8 cellular contexts compared by ENCODE assay signal in the genomic region with DNA sequence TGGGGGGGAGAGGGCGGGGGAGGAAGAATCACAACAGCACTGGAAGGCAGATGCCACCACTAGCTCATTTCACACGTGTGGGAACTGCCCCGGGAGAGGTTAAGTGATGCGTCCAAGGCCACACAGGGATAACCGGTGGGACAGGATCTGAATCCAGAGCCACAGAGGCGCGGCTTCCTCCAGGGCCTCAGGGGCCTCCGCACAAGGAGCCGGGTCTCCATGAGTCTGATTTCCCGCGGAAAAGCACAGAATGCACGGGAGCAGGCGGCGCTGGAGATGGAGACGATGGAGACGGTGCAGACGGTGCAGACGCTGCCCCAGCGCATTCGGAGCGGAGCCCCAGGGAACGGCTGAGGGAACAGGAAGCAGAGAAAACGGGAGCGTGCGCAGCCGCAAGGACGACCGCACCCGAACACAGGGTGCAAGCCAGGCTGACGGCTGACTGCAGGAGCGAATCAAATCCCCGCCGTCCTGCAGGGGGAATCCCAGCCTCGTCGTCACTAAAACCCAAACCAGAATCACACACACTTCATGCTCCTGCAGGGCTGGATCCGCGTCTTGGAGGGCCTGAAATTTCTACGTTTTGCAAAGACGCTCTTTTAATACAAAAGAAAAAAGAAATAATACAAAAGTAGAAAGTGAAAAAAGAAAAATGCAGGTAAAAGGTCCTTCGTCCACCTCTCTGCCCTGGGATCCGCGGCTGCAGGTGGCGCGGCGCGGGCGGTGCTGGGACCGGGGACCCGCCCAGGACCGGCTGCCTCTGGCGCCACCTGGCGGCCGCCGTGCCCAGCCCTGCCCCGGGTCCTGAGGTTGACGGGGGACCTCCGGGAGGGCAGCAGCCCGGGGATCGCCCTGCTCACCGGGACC. TPM values are rescaled to one million over a fixed set of nuclear protein-coding genes. Genes with fewer than 3 reads are reported as not detected.
A peak's percentile ranks its signal among the peaks of the same experiment; 100 is the strongest.
DNase-seq lines count a peak whose midpoint lies in the region; ATAC-seq, FAIRE-seq and TF ChIP-seq lines count a peak whose summit lies in the region.

No MANE protein-coding gene starts in this region.

- H3K9me3 Mint-ChIP-seq in activated CD8-positive, alpha-beta T cell treated with anti-CD3 and anti-CD28 coated beads for 36 hours, result no peaks in the 10 kb centered on the region

- intact Hi-C loops in activated CD8-positive, alpha-beta T cell treated with anti-CD3 and anti-CD28 coated beads for 36 hours (cut with micrococcal nuclease), result loop anchor here (2.0 kb wide), 1 partner anchor 54 kb away; no protein-coding TSS in a partner anchor

- H3K4me1 Mint-ChIP-seq in activated CD8-positive, alpha-beta T cell treated with anti-CD3 and anti-CD28 coated beads for 36 hours (ENCODE audit: low read depth), result peaks cover 9% of the 10 kb centered on the region

- no peaks in the 10 kb centered on the region for H3K9me3 ChIP-seq in HEK293 (ENCODE audit: control insufficient read depth, insufficient read depth, low read depth, low read length)
- no peaks in the 10 kb centered on the region for H3K9me3 ChIP-seq in effector memory CD4-positive, alpha-beta T cell (ENCODE audit: control insufficient read depth, low read length)
- no peaks in the 10 kb centered on the region for H3K9me3 ChIP-seq in mononuclear cell (ENCODE audit: low read depth, low read length)

- no peak for FAIRE-seq in H54 (lab: Jason Lieb, UNC)

- CTCF ChIA-PET in HEK293 (lab: Yijun Ruan, JAX), result interaction anchor here (0.8 to 1.0 kb wide), 3 partner anchors 18 to 56 kb away, joined by 3 read pairs; no protein-coding TSS in a partner anchor
- CTCF ChIA-PET in activated CD8-positive, alpha-beta T cell treated with anti-CD3 and anti-CD28 coated beads for 36 hours (lab: Charles Lee), result interaction anchor here (0.6 to 4.9 kb wide), 5 partner anchors 7 to 423 kb away, joined by 3 to 29 read pairs (median 3); no protein-coding TSS in a partner anchor

- H3K36me3 ChIP-seq in HEK293 (ENCODE audit: control insufficient read depth in 2 of 2, insufficient read depth in 1 of 2, low read length in 2 of 2), result peaks cover 0 to 39% of the 10 kb centered on the region in 2 experiments; a peak in 2 of 3 replicates
- H3K36me3 ChIP-seq in effector memory CD4-positive, alpha-beta T cell (ENCODE audit: control insufficient read depth, insufficient read depth, low read length), result peaks cover 26% of the 10 kb centered on the region

- DNase-seq in GM12864 (ENCODE audit: low read depth), result no peak
- DNase-seq in NCI-H1105 (lab: John Stamatoyannopoulos, UW), result peak; percentile 47
- DNase-seq in activated CD8-positive, alpha-beta T cell treated with anti-CD3 and anti-CD28 coated beads for 36 hours, result peak; percentile 81
- peak; percentile 49 to 63 (median 50) for DNase-seq in effector memory CD4-positive, alpha-beta T cell
- peak; percentile 36 to 50 for DNase-seq in stimulated activated CD8-positive, alpha-beta memory T cell treated with anti-CD3 and anti-CD28 coated beads, Interleukin-4, amount 100 ng/mL, for 4 hours (ENCODE audit: low read depth in 2 of 2, low spot score in 1 of 2)
- DNase-seq in H54 (ENCODE audit: insufficient read length, low spot score), result no peak

- H3K27me3 ChIP-seq in effector memory CD4-positive, alpha-beta T cell (replicated peaks; ENCODE audit: control insufficient read depth, insufficient read depth, low read length, poor library complexity, severe bottlenecking), result no peaks in the 10 kb centered on the region
- H3K27me3 ChIP-seq in mononuclear cell (ENCODE audit: insufficient read depth, low read length), result no peaks in the 10 kb centered on the region

- no peak overlapping the region for H3K27ac Mint-ChIP-seq in activated CD8-positive, alpha-beta T cell treated with anti-CD3 and anti-CD28 coated beads for 36 hours

- H3K4me3 ChIP-seq in GM12864 (ENCODE audit: low read depth, low read length) (peak overlapping the region; percentile 49), HEK293 (ENCODE audit: low read depth, low read length) (peak overlapping the region; percentile 19), mononuclear cell (ENCODE audit: low read length) (peak overlapping the region; percentile 55)
- H3K4me3 ChIP-seq in effector memory CD4-positive, alpha-beta T cell (ENCODE audit: insufficient read depth, low read depth, low read length, poor library complexity, severe bottlenecking), result peak overlapping the region; percentile 60

- H3K27me3 Mint-ChIP-seq in activated CD8-positive, alpha-beta T cell treated with anti-CD3 and anti-CD28 coated beads for 36 hours, result no peaks in the 10 kb centered on the region

- H3K4me3 Mint-ChIP-seq in activated CD8-positive, alpha-beta T cell treated with anti-CD3 and anti-CD28 coated beads for 36 hours, result peak overlapping the region; percentile 74

- H3K4me1 ChIP-seq in HEK293 (ENCODE audit: control insufficient read depth, insufficient read depth, low read length) (0 out of 2 replicates have a peak, but pooled peaks cover 2% of the 10 kb centered on the region), mononuclear cell (ENCODE audit: insufficient read depth, low read length) (peaks cover 12% of the 10 kb centered on the region)
- peaks cover 2% of the 10 kb centered on the region for H3K4me1 ChIP-seq in effector memory CD4-positive, alpha-beta T cell (ENCODE audit: control insufficient read depth, insufficient read depth, low read length, poor library complexity, severe bottlenecking)

- no peak for TF ChIP-seq POLR2A in H54 (IDR thresholded peaks at IDR 0.05; ENCODE audit: low read depth, low read length)

- H3K27ac ChIP-seq in HEK293 (ENCODE audit: extremely low read depth, low read depth, low read length), result peak overlapping the region; percentile 58; the same call in 1 of the 2 replicates
- peak overlapping the region; percentile 4 for H3K27ac ChIP-seq in effector memory CD4-positive, alpha-beta T cell (ENCODE audit: insufficient read depth, low read length, poor library complexity, severe bottlenecking)

- TF ChIP-seq CTCF in GM12864 (IDR thresholded peaks at IDR 0.05; ENCODE audit: low read depth, low read length, missing control alignments), result peak; percentile 74
- TF ChIP-seq CTCF in HEK293 (tag by site-specific recombination; IDR thresholded peaks at IDR 0.05), result peak; percentile 75
- TF ChIP-seq CTCF in activated CD8-positive, alpha-beta T cell treated with anti-CD3 and anti-CD28 coated beads for 36 hours (IDR thresholded peaks at IDR 0.05), result peak; percentile 98

- ATAC-seq in activated CD8-positive, alpha-beta T cell treated with anti-CD3 and anti-CD28 coated beads for 36 hours, result peak; percentile 94

- POLR2A ChIA-PET in HEK293 (lab: Yijun Ruan, JAX), result no interaction called here
- POLR2A ChIA-PET in activated CD8-positive, alpha-beta T cell treated with anti-CD3 and anti-CD28 coated beads for 36 hours (lab: Charles Lee), result no interaction called here

- peaks cover 16% of the 10 kb centered on the region for H3K36me3 Mint-ChIP-seq in activated CD8-positive, alpha-beta T cell treated with anti-CD3 and anti-CD28 coated beads for 36 hours (ENCODE audit: low read depth)

TF ChIP-seq in HEK293, 187 proteins besides CTCF, POLR2A, EP300 and RAD21 (continues in another document):
- TF ChIP-seq, protein P1, sequence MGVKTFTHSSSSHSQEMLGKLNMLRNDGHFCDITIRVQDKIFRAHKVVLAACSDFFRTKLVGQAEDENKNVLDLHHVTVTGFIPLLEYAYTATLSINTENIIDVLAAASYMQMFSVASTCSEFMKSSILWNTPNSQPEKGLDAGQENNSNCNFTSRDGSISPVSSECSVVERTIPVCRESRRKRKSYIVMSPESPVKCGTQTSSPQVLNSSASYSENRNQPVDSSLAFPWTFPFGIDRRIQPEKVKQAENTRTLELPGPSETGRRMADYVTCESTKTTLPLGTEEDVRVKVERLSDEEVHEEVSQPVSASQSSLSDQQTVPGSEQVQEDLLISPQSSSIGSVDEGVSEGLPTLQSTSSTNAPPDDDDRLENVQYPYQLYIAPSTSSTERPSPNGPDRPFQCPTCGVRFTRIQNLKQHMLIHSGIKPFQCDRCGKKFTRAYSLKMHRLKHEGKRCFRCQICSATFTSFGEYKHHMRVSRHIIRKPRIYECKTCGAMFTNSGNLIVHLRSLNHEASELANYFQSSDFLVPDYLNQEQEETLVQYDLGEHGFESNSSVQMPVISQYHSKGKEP (tag by site-specific recombination; IDR thresholded peaks at IDR 0.05), result 0 out of 2 replicates have a peak, but pooled peaks have one; percentile 9
- no peak for TF ChIP-seq GFI1B (tag by site-specific recombination; IDR thresholded peaks at IDR 0.05)
- no peak for TF ChIP-seq ZNF549 (tag by site-specific recombination; IDR thresholded peaks at IDR 0.05)
- peak; percentile 79 for TF ChIP-seq ZNF335 (tag by site-specific recombination; conservative IDR thresholded peaks at IDR 0.05)
- peak; percentile 88 for TF ChIP-seq ZNF600 (tag by site-specific recombination; IDR thresholded peaks at IDR 0.05)
- TF ChIP-seq, protein P2, sequence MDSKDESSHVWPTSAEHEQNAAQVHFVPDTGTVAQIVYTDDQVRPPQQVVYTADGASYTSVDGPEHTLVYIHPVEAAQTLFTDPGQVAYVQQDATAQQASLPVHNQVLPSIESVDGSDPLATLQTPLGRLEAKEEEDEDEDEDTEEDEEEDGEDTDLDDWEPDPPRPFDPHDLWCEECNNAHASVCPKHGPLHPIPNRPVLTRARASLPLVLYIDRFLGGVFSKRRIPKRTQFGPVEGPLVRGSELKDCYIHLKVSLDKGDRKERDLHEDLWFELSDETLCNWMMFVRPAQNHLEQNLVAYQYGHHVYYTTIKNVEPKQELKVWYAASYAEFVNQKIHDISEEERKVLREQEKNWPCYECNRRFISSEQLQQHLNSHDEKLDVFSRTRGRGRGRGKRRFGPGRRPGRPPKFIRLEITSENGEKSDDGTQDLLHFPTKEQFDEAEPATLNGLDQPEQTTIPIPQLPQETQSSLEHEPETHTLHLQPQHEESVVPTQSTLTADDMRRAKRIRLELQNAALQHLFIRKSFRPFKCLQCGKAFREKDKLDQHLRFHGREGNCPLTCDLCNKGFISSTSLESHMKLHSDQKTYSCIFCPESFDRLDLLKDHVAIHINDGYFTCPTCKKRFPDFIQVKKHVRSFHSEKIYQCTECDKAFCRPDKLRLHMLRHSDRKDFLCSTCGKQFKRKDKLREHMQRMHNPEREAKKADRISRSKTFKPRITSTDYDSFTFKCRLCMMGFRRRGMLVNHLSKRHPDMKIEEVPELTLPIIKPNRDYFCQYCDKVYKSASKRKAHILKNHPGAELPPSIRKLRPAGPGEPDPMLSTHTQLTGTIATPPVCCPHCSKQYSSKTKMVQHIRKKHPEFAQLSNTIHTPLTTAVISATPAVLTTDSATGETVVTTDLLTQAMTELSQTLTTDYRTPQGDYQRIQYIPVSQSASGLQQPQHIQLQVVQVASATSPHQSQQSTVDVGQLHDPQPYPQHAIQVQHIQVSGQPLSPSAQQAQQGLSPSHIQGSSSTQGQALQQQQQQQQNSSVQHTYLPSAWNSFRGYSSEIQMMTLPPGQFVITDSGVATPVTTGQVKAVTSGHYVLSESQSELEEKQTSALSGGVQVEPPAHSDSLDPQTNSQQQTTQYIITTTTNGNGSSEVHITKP (tag by site-specific recombination; IDR thresholded peaks at IDR 0.05), result peak; percentile 93
- TF ChIP-seq ZFP3 (tag by site-specific recombination; IDR thresholded peaks at IDR 0.05; ENCODE audit: low read depth), result no peak

RNA-seq across cellular contexts. Expression of a gene that starts 20.4 kb away (rescaled TPM):
- total RNA-seq in activated CD8-positive, alpha-beta T cell treated with anti-CD3 and anti-CD28 coated beads for 36 hours, result 10 to 100 TPM; 11.8 to 12.4 TPM
- 18.1 TPM for total RNA-seq in mononuclear cell

RNA-seq across cellular contexts. Expression of a gene that starts 53.3 kb away (rescaled TPM):
- 1,000 to 10,000 TPM; 2,177 to 2,247 TPM for total RNA-seq in activated CD8-positive, alpha-beta T cell treated with anti-CD3 and anti-CD28 coated beads for 36 hours
- 234 TPM for total RNA-seq in mononuclear cell

Comparison
In these comparisons a context has a peak if more than half of its experiments do, and no peak if none do; other contexts are left out.
1. DNase-seq: peak in NCI-H1105 (single experiment), activated CD8-positive, alpha-beta T cell treated with anti-CD3 and anti-CD28 coated beads for 36 hours (single experiment), effector memory CD4-positive, alpha-beta T cell (3 of 3) and stimulated activated CD8-positive, alpha-beta memory T cell treated with anti-CD3 and anti-CD28 coated beads, Interleukin-4, amount 100 ng/mL, for 4 hours (2 of 2); none in GM12864 (single experiment) and H54 (single experiment).
2. Peak in every context shown above with its lines, with median percentiles within 50 percentile points of each other: H3K4me3 ChIP-seq and CTCF ChIP-seq.